ENCODE assay signal across 29 cellular contexts in genomic region chr5:19880430-19880829, GRCh38.
DNase-seq lines count a peak whose midpoint lies in the region; ATAC-seq and TF ChIP-seq lines count a peak whose summit lies in the region.
"Had no signal": no experiment of that assay in that cellular context is flagged by ENCODE, and none has a peak within 500 bp of the region (broad histone marks: within the 10 kb centered on the region; RNA-seq: fewer than 3 reads in every experiment).

No MANE protein-coding gene starts in this region.

- no peaks in the 10 kb centered on the region for H3K36me3 Mint-ChIP-seq in neural progenitor cell
- H3K36me3 Mint-ChIP-seq: activated naive CD4-positive, alpha-beta T cell treated with anti-CD3 and anti-CD28 coated beads, Interleukin-2, amount 50 U/mL, for 24 hours; CD4-positive, CD25-positive, alpha-beta regulatory T cell had no signal

- H3K4me2 ChIP-seq in neural progenitor cell: peak overlapping the region; percentile 57
- H3K4me2 ChIP-seq: KMS-11, smooth muscle cell had no signal

- TF ChIP-seq POLR2A in body of pancreas (IDR thresholded peaks at IDR 0.05) (no peak), upper lobe of left lung (IDR thresholded peaks at IDR 0.05) (no peak)

- no peaks in the 10 kb centered on the region for H3K9me3 ChIP-seq in neural progenitor cell (ENCODE audit: low read depth)
- H3K9me3 ChIP-seq in body of pancreas: no peaks in the 10 kb centered on the region
- H3K9me3 ChIP-seq in upper lobe of left lung: no peaks in the 10 kb centered on the region
- H3K9me3 ChIP-seq: heart right ventricle, MG63, pancreas, suprapubic skin had no signal

- no peak overlapping the region for H3K27ac Mint-ChIP-seq in neural progenitor cell
- H3K27ac Mint-ChIP-seq: activated CD8-positive, alpha-beta T cell treated with anti-CD3 and anti-CD28 coated beads for 36 hours; activated naive CD4-positive, alpha-beta T cell treated with anti-CD3 and anti-CD28 coated beads, Interleukin-2, amount 50 U/mL, for 24 hours; activated T-helper 17 cell treated with anti-CD3 and anti-CD28 coated beads, Interleukin-2, amount 50 U/mL, for 72 hours; CD4-positive, CD25-positive, alpha-beta regulatory T cell; T-helper 2 cell treated with Interferon-gamma antibody and Interleukin-4, amounts not matched to agents 5 μg/mL and 100 μg/mL, for 36 hours had no signal

- H3K27me3 ChIP-seq in neural progenitor cell (no peaks in the 10 kb centered on the region), body of pancreas (no peaks in the 10 kb centered on the region), upper lobe of left lung (no peaks in the 10 kb centered on the region)
- H3K27me3 ChIP-seq: heart right ventricle, MG63, pancreas, suprapubic skin had no signal

- ATAC-seq in body of pancreas (no peak), upper lobe of left lung (ENCODE audit: low FRiP score in 2 of 2) (no peak)
- ATAC-seq: activated CD8-positive, alpha-beta T cell treated with anti-CD3 and anti-CD28 coated beads for 36 hours; activated T-helper 17 cell treated with anti-CD3 and anti-CD28 coated beads, Interleukin-2, amount 50 U/mL, for 72 hours; heart right ventricle had no signal

- H3K4me3 Mint-ChIP-seq in neural progenitor cell: no peak overlapping the region
- H3K4me3 Mint-ChIP-seq: activated CD8-positive, alpha-beta T cell treated with anti-CD3 and anti-CD28 coated beads for 36 hours; activated naive CD4-positive, alpha-beta T cell treated with anti-CD3 and anti-CD28 coated beads, Interleukin-2, amount 50 U/mL, for 24 hours; activated T-helper 17 cell treated with anti-CD3 and anti-CD28 coated beads, Interleukin-2, amount 50 U/mL, for 72 hours; CD4-positive, CD25-positive, alpha-beta regulatory T cell; neural crest cell; T-helper 2 cell treated with Interferon-gamma antibody and Interleukin-4, amounts not matched to agents 5 μg/mL and 100 μg/mL, for 36 hours had no signal

- no peak overlapping the region for H2AFZ ChIP-seq in neural progenitor cell (replicated peaks)

- no peaks in the 10 kb centered on the region for H3K9me3 Mint-ChIP-seq in neural progenitor cell
- H3K9me3 Mint-ChIP-seq: activated naive CD4-positive, alpha-beta T cell treated with anti-CD3 and anti-CD28 coated beads, Interleukin-2, amount 50 U/mL, for 24 hours; neural crest cell had no signal

- no peaks in the 10 kb centered on the region for H3K36me3 ChIP-seq in neural progenitor cell
- H3K36me3 ChIP-seq in body of pancreas (replicated peaks in 1 of 2; ENCODE audit: insufficient read depth in 1 of 2, low read depth in 2 of 2): no peaks in the 10 kb centered on the region
- H3K36me3 ChIP-seq in upper lobe of left lung: no peaks in the 10 kb centered on the region
- H3K36me3 ChIP-seq: heart right ventricle, MG63, pancreas, suprapubic skin had no signal

- H3K79me2 ChIP-seq in neural progenitor cell (ENCODE audit: low read depth): no peaks in the 10 kb centered on the region

- H3K27ac ChIP-seq in neural progenitor cell (no peak overlapping the region), body of pancreas (no peak overlapping the region), upper lobe of left lung (no peak overlapping the region)
- H3K27ac ChIP-seq: heart right ventricle, KMS-11, pancreas, suprapubic skin had no signal

- H3F3A ChIP-seq in neural progenitor cell (ENCODE audit: low read depth): no peaks in the 10 kb centered on the region

- TF ChIP-seq EP300 in upper lobe of left lung (IDR thresholded peaks at IDR 0.05): no peak

- H3K9ac ChIP-seq in neural progenitor cell: no peak overlapping the region
- H3K9ac ChIP-seq: KMS-11 had no signal

- peaks cover 4% of the 10 kb centered on the region for H3K4me1 Mint-ChIP-seq in neural progenitor cell
- H3K4me1 Mint-ChIP-seq: activated naive CD4-positive, alpha-beta T cell treated with anti-CD3 and anti-CD28 coated beads, Interleukin-2, amount 50 U/mL, for 24 hours; activated T-helper 17 cell treated with anti-CD3 and anti-CD28 coated beads, Interleukin-2, amount 50 U/mL, for 72 hours; CD4-positive, CD25-positive, alpha-beta regulatory T cell had no signal

- H3K4me3 ChIP-seq in neural progenitor cell (no peak overlapping the region), body of pancreas (no peak overlapping the region), upper lobe of left lung (no peak overlapping the region)
- H3K4me3 ChIP-seq: heart right ventricle, MG63, pancreas, smooth muscle cell, suprapubic skin had no signal

- TF ChIP-seq CTCF in neural progenitor cell (IDR thresholded peaks at IDR 0.05): no peak
- TF ChIP-seq CTCF in body of pancreas (IDR thresholded peaks at IDR 0.05): no peak
- no peak for TF ChIP-seq CTCF in upper lobe of left lung (IDR thresholded peaks at IDR 0.05)

- intact Hi-C loops in body of pancreas (cut with DNase I): no loop called here

- DNase-seq in NCI-H1417 (lab: John Stamatoyannopoulos, UW) (peak in 2 of 3 experiments; percentile 72 to 97), NCI-H1417 treated with DMSO at 0.1 percent for 48 hours (lab: John Stamatoyannopoulos, UW) (no peak), NCI-H2029 (lab: John Stamatoyannopoulos, UW) (peak; percentile 22), SHP77 treated with DMSO at 0.1 percent for 48 hours (lab: John Stamatoyannopoulos, UW) (peak; percentile 82), neural progenitor cell (ENCODE audit: low spot score) (no peak), body of pancreas (no peak), upper lobe of left lung (no peak)
- no peak for DNase-seq in stimulated activated CD4-positive, alpha-beta T cell treated with anti-CD3 and anti-CD28 coated beads, Interleukin-12 subunit alpha, Interleukin-12 subunit beta, amount 100 ng/mL, for 4 hours
- DNase-seq: activated CD8-positive, alpha-beta T cell treated with anti-CD3 and anti-CD28 coated beads for 36 hours; AML-193; amniotic stem cell; CD4-positive, CD25-positive, alpha-beta regulatory T cell; EL; GOT3; heart right ventricle; MG63; NCI-H2171; NCI-H524 treated with DMSO at 0.1 percent for 48 hours; pancreas; retina; stimulated activated CD4-positive, alpha-beta T cell treated with anti-CD3 and anti-CD28 coated beads, Interleukin-1b, Interleukin-23, amount 100 ng/mL, for 48 hours; stimulated activated naive CD4-positive, alpha-beta T cell treated with Interleukin-2 at 50 U/mL for 16 hours had no signal

- H3K27me3 Mint-ChIP-seq in neural progenitor cell (ENCODE audit: insufficient read depth, low read depth): no peaks in the 10 kb centered on the region
- H3K27me3 Mint-ChIP-seq: activated CD8-positive, alpha-beta T cell treated with anti-CD3 and anti-CD28 coated beads for 36 hours; activated naive CD4-positive, alpha-beta T cell treated with anti-CD3 and anti-CD28 coated beads, Interleukin-2, amount 50 U/mL, for 24 hours; activated T-helper 17 cell treated with anti-CD3 and anti-CD28 coated beads, Interleukin-2, amount 50 U/mL, for 72 hours; CD4-positive, CD25-positive, alpha-beta regulatory T cell had no signal

- peaks cover 35% of the 10 kb centered on the region for H3K4me1 ChIP-seq in neural progenitor cell
- peaks cover 14% of the 10 kb centered on the region for H3K4me1 ChIP-seq in body of pancreas
- H3K4me1 ChIP-seq in upper lobe of left lung: no peaks in the 10 kb centered on the region
- H3K4me1 ChIP-seq: heart right ventricle, suprapubic skin had no signal

- H4K20me1 ChIP-seq in neural progenitor cell (ENCODE audit: low read depth): no peaks in the 10 kb centered on the region

Comparison
In these comparisons a context has a peak if more than half of its experiments do, and no peak if none do; other contexts are left out.
1. DNase-seq: peak in NCI-H1417 (2 of 3), NCI-H2029 (single experiment) and SHP77 treated with DMSO at 0.1 percent for 48 hours (single experiment); none in NCI-H1417 treated with DMSO at 0.1 percent for 48 hours (single experiment), neural progenitor cell (single experiment), body of pancreas (0 of 4), upper lobe of left lung (0 of 2) and stimulated activated CD4-positive, alpha-beta T cell treated with anti-CD3 and anti-CD28 coated beads, Interleukin-12 subunit alpha, Interleukin-12 subunit beta, amount 100 ng/mL, for 4 hours (single experiment).